22 cellular contexts compared by ENCODE assay signal in genomic region chr14:62039871-62040270, GRCh38.
DNase-seq lines count a peak whose midpoint lies in the region; ATAC-seq and TF ChIP-seq lines count a peak whose summit lies in the region.
"Had no signal": no experiment of that assay in that cellular context is flagged by ENCODE, and none has a peak within 500 bp of the region (broad histone marks: within the 10 kb centered on the region; RNA-seq: fewer than 3 reads in every experiment).

No MANE protein-coding gene starts in this region.

- H4K5ac ChIP-seq in IMR-90 (ENCODE audit: low read depth, low read length), result peak overlapping the region; percentile 48; the same call in 1 of the 2 replicates

- H3K9me3 ChIP-seq in IMR-90 (ENCODE audit: control insufficient read depth, insufficient read depth, low read length) (no peaks in the 10 kb centered on the region), A673 (ENCODE audit: low read depth, low read length, poor library complexity, severe bottlenecking) (no peaks in the 10 kb centered on the region)
- H3K9me3 ChIP-seq: BLaER1, esophagus squamous epithelium had no signal

- H3K14ac ChIP-seq in IMR-90 (replicated peaks; ENCODE audit: low read depth, low read length), result no peak overlapping the region

- H3K18ac ChIP-seq in IMR-90 (ENCODE audit: low read depth, low read length), result peak overlapping the region; percentile 37; the same call in 1 of the 2 replicates

- no peaks in the 10 kb centered on the region for H4K20me1 ChIP-seq in IMR-90 (ENCODE audit: insufficient read depth, low read length)
- H4K20me1 ChIP-seq: BLaER1 had no signal

- in situ Hi-C loops in IMR-90 (cut with MboI; ENCODE audit: low sequenced_read_pairs), result no loop called here

- peak overlapping the region; percentile 67; the same call in 1 of the 2 replicates for H3K4me2 ChIP-seq in IMR-90 (ENCODE audit: low read depth, low read length)
- H3K4me2 ChIP-seq: BLaER1 had no signal

- CTCF ChIA-PET in IMR-90 (lab: Yijun Ruan, JAX), result no interaction called here
- CTCF ChIA-PET in A673 (lab: Charles Lee), result no interaction called here

- H3K4me3 ChIP-seq in IMR-90 (ENCODE audit: insufficient read depth, low read depth, low read length) (no peak overlapping the region), A673 (ENCODE audit: low read depth, low read length, poor library complexity, severe bottlenecking) (no peak overlapping the region)
- H3K4me3 ChIP-seq: BLaER1, esophagus squamous epithelium, tibial nerve had no signal

- no peak overlapping the region for H4K8ac ChIP-seq in IMR-90 (ENCODE audit: low read depth in 2 of 2, low read length in 2 of 2)

- peaks cover 2% of the 10 kb centered on the region; the same call in 1 of the 2 replicates for H3K4me1 ChIP-seq in IMR-90 (ENCODE audit: control insufficient read depth, insufficient read depth, low read length)
- H3K4me1 ChIP-seq in A673 (ENCODE audit: insufficient read depth, low read length, poor library complexity, severe bottlenecking), result no peaks in the 10 kb centered on the region
- H3K4me1 ChIP-seq: BLaER1, esophagus squamous epithelium, tibial nerve had no signal

- no CpG with 5 or more reads among the region's 2 CpGs for WGBS in IMR-90 (ENCODE audit: extremely low coverage in 2 of 2, insufficient read length in 1 of 2), 2 experiments

- H4K91ac ChIP-seq in IMR-90 (ENCODE audit: insufficient read depth, low read depth, low read length), result no peak overlapping the region

- intact Hi-C loops in IMR-90 (cut with micrococcal nuclease), result no loop called here
- intact Hi-C loops in A673 (cut with micrococcal nuclease; ENCODE audit: unreplicated experiment), result no loop called here

- BruUV-seq in IMR-90 (replicated peaks; lab: Mats Ljungman, UMichigan), result no TSS peak
- BruUV-seq in A673 (replicated peaks; lab: Mats Ljungman, UMichigan), result no TSS peak

- no peak overlapping the region for H3K4ac ChIP-seq in IMR-90 (ENCODE audit: low read depth, low read length)

- no peak for TF ChIP-seq RAD21 in IMR-90 (IDR thresholded peaks at IDR 0.05; ENCODE audit: low read length)

- no peak overlapping the region for H2AFZ ChIP-seq in IMR-90 (replicated peaks; ENCODE audit: low read length, poor library complexity)

- TF ChIP-seq POLR2A in IMR-90 (IDR thresholded peaks at IDR 0.05; ENCODE audit: low read depth, low read length), result no peak

- peak overlapping the region; percentile 51 for H2BK5ac ChIP-seq in IMR-90 (ENCODE audit: low read depth, low read length, poor library complexity, severe bottlenecking)

- H3K79me1 ChIP-seq in IMR-90 (ENCODE audit: low read depth in 1 of 2, low read length in 2 of 2), result no peaks in the 10 kb centered on the region

- H3K9ac ChIP-seq in IMR-90 (ENCODE audit: low read depth, low read length), result no peak overlapping the region; the same call in 1 of the 2 replicates
- H3K9ac ChIP-seq: BLaER1 had no signal

- H2BK120ac ChIP-seq in IMR-90 (ENCODE audit: low read depth, low read length), result no peak overlapping the region

- no peak overlapping the region for H3K23ac ChIP-seq in IMR-90 (ENCODE audit: low read depth, low read length)

- no peaks in the 10 kb centered on the region for H3K36me3 ChIP-seq in IMR-90 (ENCODE audit: control insufficient read depth, insufficient read depth, low read length)
- no peaks in the 10 kb centered on the region for H3K36me3 ChIP-seq in A673 (ENCODE audit: insufficient read depth, low read length, poor library complexity, severe bottlenecking)
- H3K36me3 ChIP-seq: BLaER1, esophagus squamous epithelium, tibial nerve had no signal

- H2AK5ac ChIP-seq in IMR-90 (ENCODE audit: low read depth, low read length), result no peak overlapping the region

- no peak overlapping the region for H3K56ac ChIP-seq in IMR-90 (ENCODE audit: extremely low read depth, insufficient read depth, low read length)

- no peak overlapping the region for H2AK9ac ChIP-seq in IMR-90 (replicated peaks; ENCODE audit: low read depth, low read length, poor library complexity)

- no peak overlapping the region for H3K27ac ChIP-seq in IMR-90 (ENCODE audit: insufficient read depth, low read length)
- no peak overlapping the region for H3K27ac ChIP-seq in A673 (ENCODE audit: low read depth, low read length, poor library complexity, severe bottlenecking)
- H3K27ac ChIP-seq: BLaER1, esophagus squamous epithelium, tibial nerve had no signal

- POLR2A ChIA-PET in IMR-90 (lab: Charles Lee; ENCODE audit: unreplicated experiment), result no interaction called here
- POLR2A ChIA-PET in A673 (lab: Charles Lee; ENCODE audit: low non-redundant PET), result no interaction called here

- DNase-seq in IMR-90, result peak; percentile 26
- DNase-seq in renal cortical epithelial cell (ENCODE audit: low read depth), result peak; percentile 10
- DNase-seq in HuH-7 (ENCODE audit: low spot score), result no peak
- no peak for DNase-seq in A673 (ENCODE audit: low spot score)
- DNase-seq in SW480 (ENCODE audit: low spot score), result no peak
- no peak for DNase-seq in activated CD4-positive, alpha-beta T cell treated with anti-CD3 and anti-CD28 coated beads for 1 hour
- DNase-seq: activated CD4-positive, alpha-beta memory T cell treated with anti-CD3 and anti-CD28 coated beads for 36 hours; activated naive CD8-positive, alpha-beta T cell treated with anti-CD3 and anti-CD28 coated beads, Interleukin-2, amount 10 ng/mL, durations not matched to agents 7 days and 5 days; DMS153; esophagus squamous epithelium; head of caudate nucleus; KG1; mesendoderm; NCI-H1417; NCI-H345; SIG-M5; stimulated activated CD4-positive, alpha-beta T cell treated with anti-CD3 and anti-CD28 coated beads, Interleukin-4, amount 100 ng/mL, for 24 hours; T1000 had no signal

- H2BK15ac ChIP-seq in IMR-90 (ENCODE audit: low read depth, low read length), result no peak overlapping the region

- dilution Hi-C loops in IMR-90 (cut with HindIII; ENCODE audit: low sequenced_read_pairs, unreplicated experiment), result no loop called here

- no peaks in the 10 kb centered on the region for H3K9me1 ChIP-seq in IMR-90 (ENCODE audit: insufficient read depth, low read length)

- no peak for TF ChIP-seq CTCF in IMR-90 (conservative IDR thresholded peaks at IDR 0.05; ENCODE audit: low read depth, low read length)
- no peak for TF ChIP-seq CTCF in A673 (conservative IDR thresholded peaks at IDR 0.05; ENCODE audit: low read depth, low read length)

- no peak overlapping the region for H2BK20ac ChIP-seq in IMR-90 (ENCODE audit: low read depth, low read length)

- H3K27me3 ChIP-seq in IMR-90 (ENCODE audit: control insufficient read depth, insufficient read depth, low read length) (no peaks in the 10 kb centered on the region), A673 (replicated peaks; ENCODE audit: insufficient read depth, low read depth, low read length, poor library complexity) (no peaks in the 10 kb centered on the region)
- H3K27me3 ChIP-seq: BLaER1, esophagus squamous epithelium, tibial nerve had no signal

- ATAC-seq in GM19395 (IDR thresholded peaks at IDR 0.05; ENCODE audit: unreplicated experiment), result peak; percentile 63
- peak; percentile 87 for ATAC-seq in HG02852 (IDR thresholded peaks at IDR 0.05; ENCODE audit: unreplicated experiment)
- ATAC-seq in IMR-90 (ENCODE audit: low read depth), result peak; percentile 71

TF ChIP-seq in IMR-90, 13 proteins besides CTCF, POLR2A, EP300 and RAD21:
- TF ChIP-seq RCOR1 (IDR thresholded peaks at IDR 0.05; ENCODE audit: insufficient replicate concordance, low read length) (no peak), CHD1 (IDR thresholded peaks at IDR 0.05; ENCODE audit: low read depth, low read length) (no peak), MAFK (IDR thresholded peaks at IDR 0.05; ENCODE audit: low read depth, low read length) (no peak), MXI1 (IDR thresholded peaks at IDR 0.05; ENCODE audit: borderline replicate concordance, low read depth, low read length) (no peak), NFE2L2 (IDR thresholded peaks at IDR 0.05; ENCODE audit: low read depth, low read length) (no peak), SMC3 (IDR thresholded peaks at IDR 0.05; ENCODE audit: low read depth, low read length) (no peak), BHLHE40 (IDR thresholded peaks at IDR 0.05; ENCODE audit: low read depth, low read length) (no peak), USF2 (IDR thresholded peaks at IDR 0.05; ENCODE audit: low read depth, low read length) (no peak), RFX5 (IDR thresholded peaks at IDR 0.05; ENCODE audit: low read depth, low read length) (no peak), CEBPB (IDR thresholded peaks at IDR 0.05; ENCODE audit: low read depth, low read length) (no peak), MAZ (IDR thresholded peaks at IDR 0.05; ENCODE audit: borderline replicate concordance, low read depth, low read length) (no peak), FOS (IDR thresholded peaks at IDR 0.05; ENCODE audit: low read depth, low read length) (no peak)
- TF ChIP-seq, protein P1, sequence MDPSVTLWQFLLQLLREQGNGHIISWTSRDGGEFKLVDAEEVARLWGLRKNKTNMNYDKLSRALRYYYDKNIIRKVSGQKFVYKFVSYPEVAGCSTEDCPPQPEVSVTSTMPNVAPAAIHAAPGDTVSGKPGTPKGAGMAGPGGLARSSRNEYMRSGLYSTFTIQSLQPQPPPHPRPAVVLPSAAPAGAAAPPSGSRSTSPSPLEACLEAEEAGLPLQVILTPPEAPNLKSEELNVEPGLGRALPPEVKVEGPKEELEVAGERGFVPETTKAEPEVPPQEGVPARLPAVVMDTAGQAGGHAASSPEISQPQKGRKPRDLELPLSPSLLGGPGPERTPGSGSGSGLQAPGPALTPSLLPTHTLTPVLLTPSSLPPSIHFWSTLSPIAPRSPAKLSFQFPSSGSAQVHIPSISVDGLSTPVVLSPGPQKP (IDR thresholded peaks at IDR 0.05; ENCODE audit: borderline replicate concordance, low read depth, low read length), result no peak

Comparison
In these comparisons a context has a peak if more than half of its experiments do, and no peak if none do; other contexts are left out.
1. DNase-seq: peak in IMR-90 (single experiment) and renal cortical epithelial cell (single experiment); none in HuH-7 (single experiment), A673 (single experiment), SW480 (single experiment) and activated CD4-positive, alpha-beta T cell treated with anti-CD3 and anti-CD28 coated beads for 1 hour (single experiment).
2. Peak in every context shown above with its lines, with median percentiles within 50 percentile points of each other: ATAC-seq.